In genomic region chr4:124934921-124935320, GRCh38 we compare ENCODE assay signal across 21 cellular contexts.
"Had no signal": no experiment of that assay in that cellular context is flagged by ENCODE, and none has a peak within 500 bp of the region (broad histone marks: within the 10 kb centered on the region; RNA-seq: fewer than 3 reads in every experiment).

No MANE protein-coding gene starts in this region.

- H3K27ac ChIP-seq: dorsolateral prefrontal cortex, lower lobe of right lung, ovary, right lobe of liver, thoracic aorta, transverse colon, upper lobe of right lung, uterus had no signal

- H3K4me1 ChIP-seq: right lobe of liver, transverse colon, uterus had no signal

- H3K36me3 ChIP-seq: lower lobe of right lung, ovary, right lobe of liver, thoracic aorta, transverse colon, upper lobe of right lung, uterus had no signal

- FAIRE-seq: frontal cortex, small intestine had no signal

- H3K27me3 ChIP-seq: dorsolateral prefrontal cortex, ovary, right lobe of liver, transverse colon, upper lobe of right lung, uterus had no signal

- DNase-seq: cortex of kidney; dorsolateral prefrontal cortex; effector CD4-positive, alpha-beta T cell; hypothalamus; immature natural killer cell; islet precursor cell; left ventricle myocardium superior; lower lobe of right lung; naive thymus-derived CD4-positive, alpha-beta T cell; occipital lobe; ovary; right lobe of liver; small intestine; stimulated activated CD4-positive, alpha-beta T cell treated with anti-CD3 and anti-CD28 coated beads, Interleukin-15, amount 100 ng/mL, for 24 hours; stimulated activated CD4-positive, alpha-beta T cell treated with anti-CD3 and anti-CD28 coated beads, Interleukin-2, amount 100 ng/mL, for 48 hours; stimulated activated naive B cell treated with anti-CD40 and anti-IgM and Interleukin-4, amounts not matched to agents 10 μg/mL and 1 μg/mL and 100 μg/mL, for 72 hours; transverse colon; upper lobe of right lung; uterus had no signal

- H3K4me3 ChIP-seq: dorsolateral prefrontal cortex, lower lobe of right lung, ovary, right lobe of liver, thoracic aorta, transverse colon, upper lobe of right lung, uterus had no signal

- ATAC-seq: left ventricle myocardium superior; lower lobe of right lung; naive thymus-derived CD4-positive, alpha-beta T cell; right lobe of liver; stimulated activated naive B cell treated with anti-CD40 and anti-IgM and Interleukin-4, amounts not matched to agents 10 μg/mL and 1 μg/mL and 100 μg/mL, for 72 hours; upper lobe of right lung had no signal

- H3K9me3 ChIP-seq: lower lobe of right lung, ovary, right lobe of liver, thoracic aorta, transverse colon, upper lobe of right lung, uterus had no signal
